ENCODE assay signal across 13 cellular contexts in genomic region chr2:177407031-177407430, GRCh38. TPM values are rescaled to one million over a fixed set of nuclear protein-coding genes. Genes with fewer than 3 reads are reported as not detected.
DNase-seq lines count a peak whose midpoint lies in the region; ATAC-seq and TF ChIP-seq lines count a peak whose summit lies in the region.
"Had no signal": no experiment of that assay in that cellular context is flagged by ENCODE, and none has a peak within 500 bp of the region (broad histone marks: within the 10 kb centered on the region; RNA-seq: fewer than 3 reads in every experiment).

No MANE protein-coding gene starts in this region.

- H3K4me3 Mint-ChIP-seq in natural killer cell = no peak overlapping the region
- H3K4me3 Mint-ChIP-seq in natural killer cell treated with Interleukin-12 subunit alpha and Interleukin-12 subunit beta and Interleukin-15 and Interleukin-18, amount 100 ng/mL, for 72 hours = no peak overlapping the region
- H3K4me3 Mint-ChIP-seq in activated T-helper 17 cell treated with anti-CD3 and anti-CD28 coated beads, Interleukin-2, amount 50 U/mL, for 72 hours = no peak overlapping the region
- no peak overlapping the region for H3K4me3 Mint-ChIP-seq in CD4-positive, alpha-beta memory T cell
- H3K4me3 Mint-ChIP-seq: H9 had no signal

- H3K27ac Mint-ChIP-seq in natural killer cell = peak overlapping the region; percentile 16 to 18
- no peak overlapping the region for H3K27ac Mint-ChIP-seq in natural killer cell treated with Interleukin-12 subunit alpha and Interleukin-12 subunit beta and Interleukin-15 and Interleukin-18, amount 100 ng/mL, for 72 hours
- H3K27ac Mint-ChIP-seq in activated T-helper 17 cell treated with anti-CD3 and anti-CD28 coated beads, Interleukin-2, amount 50 U/mL, for 72 hours = peak overlapping the region; percentile 47
- H3K27ac Mint-ChIP-seq in CD4-positive, alpha-beta memory T cell = peak overlapping the region in 1 of 7 donors; percentile 25
- H3K27ac Mint-ChIP-seq: H9 had no signal

- H3K27ac ChIP-seq in CD4-positive, alpha-beta memory T cell (ENCODE audit: low read depth, low read length) = no peak overlapping the region

- intact Hi-C loops in natural killer cell (cut with micrococcal nuclease) (no loop called here), mucosa of descending colon (cut with DNase I, micrococcal nuclease) (no loop called here)
- intact Hi-C loops in CD4-positive, alpha-beta memory T cell (cut with micrococcal nuclease) = no loop called here

- no peaks in the 10 kb centered on the region for H3K36me3 Mint-ChIP-seq in natural killer cell
- no peaks in the 10 kb centered on the region for H3K36me3 Mint-ChIP-seq in natural killer cell treated with Interleukin-12 subunit alpha and Interleukin-12 subunit beta and Interleukin-15 and Interleukin-18, amount 100 ng/mL, for 72 hours
- H3K36me3 Mint-ChIP-seq in activated T-helper 17 cell treated with anti-CD3 and anti-CD28 coated beads, Interleukin-2, amount 50 U/mL, for 72 hours (ENCODE audit: low read depth) = no peaks in the 10 kb centered on the region
- peaks cover 0 to 8% of the 10 kb centered on the region in 2 donors for H3K36me3 Mint-ChIP-seq in CD4-positive, alpha-beta memory T cell

- CTCF ChIA-PET in CD4-positive, alpha-beta memory T cell (lab: Charles Lee; ENCODE audit: partially characterized antibody) = interaction anchor here (1.0 to 3.0 kb wide), 4 partner anchors 8 to 27 kb away, joined by 3 to 17 read pairs (median 5); partner anchors contain the start of gene AGPS

- no peaks in the 10 kb centered on the region for H3K27me3 ChIP-seq in CD4-positive, alpha-beta memory T cell (ENCODE audit: insufficient read depth, low read length)
- H3K27me3 ChIP-seq: BE2C had no signal

- no peaks in the 10 kb centered on the region for H3K9me3 ChIP-seq in mucosa of descending colon
- no peaks in the 10 kb centered on the region for H3K9me3 ChIP-seq in CD4-positive, alpha-beta memory T cell (ENCODE audit: control insufficient read depth in 1 of 2, low read length in 2 of 2)
- H3K9me3 ChIP-seq: BE2C, Caco-2 had no signal

- H3K4me3 ChIP-seq in mucosa of descending colon = no peak overlapping the region
- no peak overlapping the region for H3K4me3 ChIP-seq in CD4-positive, alpha-beta memory T cell (ENCODE audit: low read length in 2 of 2)

- no peaks in the 10 kb centered on the region for H3K27me3 Mint-ChIP-seq in natural killer cell (ENCODE audit: low read depth in 2 of 2)
- no peaks in the 10 kb centered on the region for H3K27me3 Mint-ChIP-seq in natural killer cell treated with Interleukin-12 subunit alpha and Interleukin-12 subunit beta and Interleukin-15 and Interleukin-18, amount 100 ng/mL, for 72 hours
- H3K27me3 Mint-ChIP-seq in activated T-helper 17 cell treated with anti-CD3 and anti-CD28 coated beads, Interleukin-2, amount 50 U/mL, for 72 hours = no peaks in the 10 kb centered on the region
- H3K27me3 Mint-ChIP-seq in CD4-positive, alpha-beta memory T cell = no peaks in the 10 kb centered on the region
- H3K27me3 Mint-ChIP-seq: CD4-positive, CD25-positive, alpha-beta regulatory T cell had no signal

- POLR2A ChIA-PET in CD4-positive, alpha-beta memory T cell (lab: Charles Lee; ENCODE audit: partially characterized antibody) = no interaction called here

- no peaks in the 10 kb centered on the region for H3K36me3 ChIP-seq in mucosa of descending colon (ENCODE audit: low read depth)
- H3K36me3 ChIP-seq in CD4-positive, alpha-beta memory T cell (ENCODE audit: insufficient read depth, low read length) = no peaks in the 10 kb centered on the region
- H3K36me3 ChIP-seq: BE2C had no signal

- no peak for DNase-seq in natural killer cell
- DNase-seq in natural killer cell treated with Interleukin-12 subunit alpha and Interleukin-12 subunit beta and Interleukin-15 and Interleukin-18, amount 100 ng/mL, for 72 hours (ENCODE audit: low spot score) = no peak
- no peak for DNase-seq in mucosa of descending colon
- no peak for DNase-seq in CD4-positive, alpha-beta memory T cell
- no peak for DNase-seq in amniotic stem cell (lab: John Stamatoyannopoulos, UW)
- DNase-seq in NCI-H82 (lab: John Stamatoyannopoulos, UW) = no peak
- DNase-seq: ACHN; BE2C; C1 segment of cervical spinal cord; Caco-2; CD4-positive, CD25-positive, alpha-beta regulatory T cell; H9 had no signal

- H3K4me1 ChIP-seq in mucosa of descending colon (ENCODE audit: low read depth) = peaks cover 3% of the 10 kb centered on the region
- peaks cover 18% of the 10 kb centered on the region for H3K4me1 ChIP-seq in CD4-positive, alpha-beta memory T cell (ENCODE audit: insufficient read depth, low read length)

- H3K9me3 Mint-ChIP-seq in natural killer cell = no peaks in the 10 kb centered on the region
- no peaks in the 10 kb centered on the region for H3K9me3 Mint-ChIP-seq in natural killer cell treated with Interleukin-12 subunit alpha and Interleukin-12 subunit beta and Interleukin-15 and Interleukin-18, amount 100 ng/mL, for 72 hours
- H3K9me3 Mint-ChIP-seq in activated T-helper 17 cell treated with anti-CD3 and anti-CD28 coated beads, Interleukin-2, amount 50 U/mL, for 72 hours = no peaks in the 10 kb centered on the region
- H3K9me3 Mint-ChIP-seq in CD4-positive, alpha-beta memory T cell = no peaks in the 10 kb centered on the region

- ATAC-seq in natural killer cell (no peak), mucosa of descending colon (peak; percentile 25)
- ATAC-seq in natural killer cell treated with Interleukin-12 subunit alpha and Interleukin-12 subunit beta and Interleukin-15 and Interleukin-18, amount 100 ng/mL, for 72 hours = no peak
- no peak for ATAC-seq in activated T-helper 17 cell treated with anti-CD3 and anti-CD28 coated beads, Interleukin-2, amount 50 U/mL, for 72 hours (replicated peaks)

- TF ChIP-seq CTCF in natural killer cell (IDR thresholded peaks at IDR 0.05) = no peak
- no peak for TF ChIP-seq CTCF in mucosa of descending colon (IDR thresholded peaks at IDR 0.05)

- peaks cover 47 to 68% of the 10 kb centered on the region in 2 donors for H3K4me1 Mint-ChIP-seq in natural killer cell
- peaks cover 56% of the 10 kb centered on the region in 2 donors for H3K4me1 Mint-ChIP-seq in natural killer cell treated with Interleukin-12 subunit alpha and Interleukin-12 subunit beta and Interleukin-15 and Interleukin-18, amount 100 ng/mL, for 72 hours (ENCODE audit: low read depth in 2 of 2)
- peaks cover 36% of the 10 kb centered on the region for H3K4me1 Mint-ChIP-seq in activated T-helper 17 cell treated with anti-CD3 and anti-CD28 coated beads, Interleukin-2, amount 50 U/mL, for 72 hours
- peaks cover 48 to 61% (median 52%) of the 10 kb centered on the region in 4 donors for H3K4me1 Mint-ChIP-seq in CD4-positive, alpha-beta memory T cell

RNA-seq across cellular contexts. Expression of gene AGPS, which starts 14.5 kb away (rescaled TPM):
- total RNA-seq in natural killer cell (10 to 100 TPM; 27.4 to 36.0 (median 35.6) TPM), mucosa of descending colon (10 to 100 TPM; 43.0 to 58.4 (median 48.7) TPM)
- 10 to 100 TPM; 54.3 to 62.2 TPM for total RNA-seq in natural killer cell treated with Interleukin-12 subunit alpha and Interleukin-12 subunit beta and Interleukin-15 and Interleukin-18, amount 100 ng/mL, for 72 hours
- 10 to 100 TPM; 31.4 to 70.0 TPM for total RNA-seq in activated T-helper 17 cell treated with anti-CD3 and anti-CD28 coated beads, Interleukin-2, amount 50 U/mL, for 72 hours
- total RNA-seq in CD4-positive, alpha-beta memory T cell = 10 to 100 TPM; 28.3 to 29.7 TPM
- polyA plus RNA-seq in CD4-positive, alpha-beta memory T cell = 10 to 100 TPM; 13.8 to 17.4 TPM

Comparison
In these comparisons a context has a peak if more than half of its experiments do, and no peak if none do; other contexts are left out.
1. H3K27ac Mint-ChIP-seq: peak in natural killer cell (2 of 2) and activated T-helper 17 cell treated with anti-CD3 and anti-CD28 coated beads, Interleukin-2, amount 50 U/mL, for 72 hours (single experiment); none in natural killer cell treated with Interleukin-12 subunit alpha and Interleukin-12 subunit beta and Interleukin-15 and Interleukin-18, amount 100 ng/mL, for 72 hours (0 of 2).